ENCODE assay signal across 6 cellular contexts in genomic region chr4:173675446-173675845, GRCh38.
"Had no signal": no experiment of that assay in that cellular context is flagged by ENCODE, and none has a peak within 500 bp of the region (broad histone marks: within the 10 kb centered on the region; RNA-seq: fewer than 3 reads in every experiment).

No MANE protein-coding gene starts in this region.

- H3K4me2 ChIP-seq: KMS-11 had no signal

- H3K9ac ChIP-seq: KMS-11 had no signal

- H3K27ac ChIP-seq: HL-60, KMS-11 had no signal

- DNase-seq: IMR-90, KBM-7, KG1 had no signal

- FAIRE-seq: HTR-8/SVneo had no signal
